9 cellular contexts compared by ENCODE assay signal in genomic region chr10:100743626-100744135, GRCh38. TPM values are rescaled to one million over a fixed set of nuclear protein-coding genes. Genes with fewer than 3 reads are reported as not detected.
DNase-seq lines count a peak whose midpoint lies in the region; ATAC-seq, FAIRE-seq and TF ChIP-seq lines count a peak whose summit lies in the region.
"Had no signal": no experiment of that assay in that cellular context is flagged by ENCODE, and none has a peak within 500 bp of the region (broad histone marks: within the 10 kb centered on the region; RNA-seq: fewer than 3 reads in every experiment).

No MANE protein-coding gene starts in this region.

- H3K27ac ChIP-seq in HUES6 (ENCODE audit: low read depth, low read length) (no peak overlapping the region), astrocyte (ENCODE audit: low read depth, low read length) (no peak overlapping the region)

- no peak overlapping the region for H3K4me2 ChIP-seq in astrocyte (ENCODE audit: low read length)

- peak overlapping the region; percentile 48 for H3K4me3 ChIP-seq in HUES6 (ENCODE audit: low read depth, low read length)
- H3K4me3 ChIP-seq in astrocyte (ENCODE audit: insufficient read depth, low read depth, low read length) = no peak overlapping the region

- H4K20me1 ChIP-seq in astrocyte (ENCODE audit: insufficient read depth, low read length) = peaks cover 18% of the 10 kb centered on the region

- H3K36me3 Mint-ChIP-seq in astrocyte (ENCODE audit: low read depth, unreplicated experiment) (no peaks in the 10 kb centered on the region), immature natural killer cell (peaks cover 0 to 5% (median 0%) of the 10 kb centered on the region in 3 donors)

- H3K4me1 Mint-ChIP-seq in astrocyte (ENCODE audit: low read depth, unreplicated experiment) = peaks cover 2% of the 10 kb centered on the region
- H3K4me1 Mint-ChIP-seq in immature natural killer cell = peaks cover 1 to 7% of the 10 kb centered on the region in 2 donors

- H3K79me2 ChIP-seq in astrocyte (ENCODE audit: insufficient read depth, low read length) = no peaks in the 10 kb centered on the region

- H3K27ac Mint-ChIP-seq in astrocyte (ENCODE audit: unreplicated experiment) (no peak overlapping the region), immature natural killer cell (no peak overlapping the region)
- H3K27ac Mint-ChIP-seq: dendritic cell treated with granulocyte-macrophage colony-stimulating factor and Interleukin-4, amounts not matched to agents 40 ng/mL and 50 ng/mL, for 4 days had no signal

- peak; percentile 49 for TF ChIP-seq CTCF in astrocyte (IDR thresholded peaks at IDR 0.05; ENCODE audit: insufficient read depth, low read depth, low read length)

- no peak overlapping the region for H3K9ac ChIP-seq in HUES6 (ENCODE audit: low read length)
- H3K9ac ChIP-seq in astrocyte (ENCODE audit: low read length) = no peak overlapping the region

- H2AFZ ChIP-seq in astrocyte (ENCODE audit: low read depth, low read length) = no peak overlapping the region

- H3K4me1 ChIP-seq in HUES6 (ENCODE audit: control insufficient read depth, insufficient read depth, low read length) = peaks cover 68% of the 10 kb centered on the region
- no peaks in the 10 kb centered on the region for H3K4me1 ChIP-seq in astrocyte (ENCODE audit: insufficient read depth, low read length)

- in situ Hi-C loops in SK-MEL-5 (cut with HindIII; ENCODE audit: low pct_unique_long_range_greater_than_20kb, low sequenced_read_pairs) = no loop called here

- H3K9me3 Mint-ChIP-seq in astrocyte (ENCODE audit: unreplicated experiment) (peaks cover 2% of the 10 kb centered on the region), immature natural killer cell (peaks cover 0 to 3% (median 0%) of the 10 kb centered on the region in 6 donors)
- H3K9me3 Mint-ChIP-seq: dendritic cell treated with granulocyte-macrophage colony-stimulating factor and Interleukin-4, amounts not matched to agents 40 ng/mL and 50 ng/mL, for 4 days had no signal

- H3K36me3 ChIP-seq in HUES6 (ENCODE audit: control insufficient read depth, insufficient read depth, low read length) (no peaks in the 10 kb centered on the region), astrocyte (ENCODE audit: insufficient read depth, low read length) (no peaks in the 10 kb centered on the region)

- H3K4me3 Mint-ChIP-seq in astrocyte (ENCODE audit: unreplicated experiment) = no peak overlapping the region
- H3K4me3 Mint-ChIP-seq in immature natural killer cell = peak overlapping the region in 1 of 5 donors; percentile 13
- H3K4me3 Mint-ChIP-seq: dendritic cell treated with granulocyte-macrophage colony-stimulating factor and Interleukin-4, amounts not matched to agents 40 ng/mL and 50 ng/mL, for 4 days had no signal

- no peak for ATAC-seq in GM19351 (IDR thresholded peaks at IDR 0.05; ENCODE audit: unreplicated experiment)

- H3K27me3 Mint-ChIP-seq in astrocyte (ENCODE audit: low read depth, unreplicated experiment) (peaks cover 84% of the 10 kb centered on the region), immature natural killer cell (ENCODE audit: low read depth in 3 of 3) (peaks cover 21 to 39% (median 37%) of the 10 kb centered on the region in 3 donors)

- DNase-seq in ELR (ENCODE audit: low read depth) (peak; percentile 70), SK-MEL-5 (ENCODE audit: low read depth, low spot score) (peak; percentile 71), astrocyte (ENCODE audit: low read depth) (peak; percentile 25), immature natural killer cell (peak in 2 of 3 donors; percentile 19 to 25), NCI-H510A (lab: John Stamatoyannopoulos, UW) (no peak)
- DNase-seq in stimulated activated CD4-positive, alpha-beta T cell treated with anti-CD3 and anti-CD28 coated beads, Interleukin-4, amount 100 ng/mL, for 1 hour = peak; percentile 51

- H3K27me3 ChIP-seq in HUES6 (ENCODE audit: control insufficient read depth, insufficient read depth, low read length) (peaks cover 99% of the 10 kb centered on the region), astrocyte (ENCODE audit: insufficient read depth, low read length) (peaks cover 85% of the 10 kb centered on the region)

- no peaks in the 10 kb centered on the region for H3K9me3 ChIP-seq in HUES6 (ENCODE audit: control insufficient read depth, insufficient read depth, low read depth, low read length)
- no peaks in the 10 kb centered on the region for H3K9me3 ChIP-seq in astrocyte (ENCODE audit: insufficient read depth, low read depth, low read length)

- FAIRE-seq in astrocyte (lab: Jason Lieb, UNC) = no peak

RNA-seq across cellular contexts. Expression of gene PAX2, which starts 1.7 kb away (rescaled TPM):
- total RNA-seq in SK-MEL-5 (2014; rRNA removed; shearing (Covaris generic)) = not detected in 2 replicates
- polyA plus RNA-seq in SK-MEL-5 (2015; cell fraction: cytosol; rRNA removed) = not detected in 2 replicates
- polyA plus RNA-seq in SK-MEL-5 (2015; cell fraction: nucleus; rRNA removed) = not detected in 2 replicates
- 0.23 and 0.60 TPM in 2 replicates for total RNA-seq in astrocyte
- polyA plus RNA-seq in immature natural killer cell = not detected
